Comparison of ENCODE assay signal across 19 cellular contexts in the genomic region with DNA sequence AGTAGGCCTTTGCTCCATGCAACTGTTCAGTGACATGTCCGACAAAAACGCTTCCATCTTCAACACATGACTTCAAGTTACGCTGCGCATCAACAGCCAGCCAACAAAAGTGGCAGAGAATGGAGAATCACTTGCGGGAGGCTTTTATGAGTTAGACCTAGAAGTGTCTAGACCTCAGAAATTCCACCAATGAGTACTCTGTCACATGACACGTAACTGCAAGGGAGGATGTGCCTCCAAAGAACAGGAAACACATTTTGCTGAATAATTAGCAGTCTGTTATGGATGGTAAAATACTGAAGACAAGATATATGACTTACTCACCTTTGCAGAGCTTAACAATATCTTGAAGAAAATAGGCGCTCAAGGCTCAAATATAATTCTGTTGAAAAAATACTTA.
"Had no signal": no experiment of that assay in that cellular context is flagged by ENCODE, and none has a peak within 500 bp of the region (broad histone marks: within the 10 kb centered on the region; RNA-seq: fewer than 3 reads in every experiment).

No MANE protein-coding gene starts in this region.

- H3K9me3 ChIP-seq: esophagus squamous epithelium, gastroesophageal sphincter, left ventricle myocardium inferior, lower lobe of right lung, pancreas, stomach, thoracic aorta had no signal

- H3K27me3 ChIP-seq: esophagus squamous epithelium, gastroesophageal sphincter, pancreas, stomach had no signal

- H3K36me3 ChIP-seq: esophagus squamous epithelium, gastroesophageal sphincter, left ventricle myocardium inferior, lower lobe of right lung, pancreas, stomach, thoracic aorta had no signal

- ATAC-seq: effector memory CD8-positive, alpha-beta T cell; gastroesophageal sphincter; left cardiac atrium; lower lobe of right lung; natural killer cell; right cardiac atrium had no signal

- H3K4me1 ChIP-seq: pancreas had no signal

- DNase-seq: effector memory CD8-positive, alpha-beta T cell; esophagus squamous epithelium; foreskin fibroblast; glutamatergic neuron; kidney; left cardiac atrium; left ventricle myocardium inferior; lower lobe of right lung; natural killer cell; nucleus accumbens; pancreas; right cardiac atrium; small intestine; stimulated activated CD4-positive, alpha-beta T cell treated with anti-CD3 and anti-CD28 coated beads, Interleukin-2, amount 100 ng/mL, for 48 hours; stomach; substantia nigra had no signal

- FAIRE-seq: colon, kidney, pancreas, small intestine had no signal

- H3K27ac ChIP-seq: esophagus squamous epithelium, gastroesophageal sphincter, left ventricle myocardium inferior, lower lobe of right lung, pancreas, stomach had no signal

- H3K4me3 ChIP-seq: esophagus squamous epithelium, gastroesophageal sphincter, left ventricle myocardium inferior, lower lobe of right lung, pancreas, stomach, thoracic aorta had no signal
